In genomic region chr20:15656124-15656523, GRCh38 we compare ENCODE assay signal across 25 cellular contexts.
A peak's percentile ranks its signal among the peaks of the same experiment; 100 is the strongest.
DNase-seq lines count a peak whose midpoint lies in the region; ATAC-seq and TF ChIP-seq lines count a peak whose summit lies in the region.
"Had no signal": no experiment of that assay in that cellular context is flagged by ENCODE, and none has a peak within 500 bp of the region (broad histone marks: within the 10 kb centered on the region; RNA-seq: fewer than 3 reads in every experiment).

No MANE protein-coding gene starts in this region.

- TF ChIP-seq CTCF in osteoblast (IDR thresholded peaks at IDR 0.05; ENCODE audit: extremely low read depth, low read depth, low read length) (no peak), prostate gland (IDR thresholded peaks at IDR 0.05) (no peak)

- DNase-seq in GM03348 (ENCODE audit: low spot score), result peak; percentile 16
- peak in 1 of 2 experiments; percentile 59 for DNase-seq in SJSA1 (ENCODE audit: low read depth in 1 of 2, low spot score in 2 of 2)
- DNase-seq in dedifferentiated amniotic fluid mesenchymal stem cell (ENCODE audit: extremely low spot score), result peak; percentile 27
- DNase-seq in osteoblast (ENCODE audit: insufficient read length, low spot score, missing footprints), result no peak
- no peak for DNase-seq in head of caudate nucleus
- DNase-seq in prostate gland (ENCODE audit: low spot score), result no peak
- no peak for DNase-seq in hepatic stellate cell (ENCODE audit: low spot score)
- DNase-seq: activated gamma-delta T cell; activated naive CD8-positive, alpha-beta T cell treated with anti-CD3 and anti-CD28 coated beads for 36 hours; activated T-cell treated with anti-CD3 and anti-CD28 coated beads, Interleukin-2, amount 50 U/mL, for 24 hours; central memory CD4-positive, alpha-beta T cell; COR-L47; dermis blood vessel endothelial cell; DMS53; esophagus squamous epithelium; heart right ventricle; NCI-H1048; NCI-H82; stimulated activated naive B cell treated with anti-CD40 and anti-IgM and Interleukin-4, amounts not matched to agents 10 μg/mL and 1 μg/mL and 100 μg/mL, for 72 hours; upper lobe of left lung had no signal

- WGBS in prostate gland, result 26% methylated on average over 2 of the region's 2 CpGs

- H3K36me3 ChIP-seq in SJSA1 (no peaks in the 10 kb centered on the region), osteoblast (ENCODE audit: insufficient read depth, low read length) (no peaks in the 10 kb centered on the region), prostate gland (no peaks in the 10 kb centered on the region)
- H3K36me3 ChIP-seq: ascending aorta, BLaER1, esophagus squamous epithelium, heart right ventricle, neutrophil, upper lobe of left lung had no signal

- peak overlapping the region; percentile 23 for H3K4me2 ChIP-seq in osteoblast (ENCODE audit: insufficient read depth, low read length)
- H3K4me2 ChIP-seq: BLaER1 had no signal

- H2AFZ ChIP-seq in osteoblast (ENCODE audit: low read length), result peak overlapping the region; percentile 24

- TF ChIP-seq POLR2A in prostate gland (IDR thresholded peaks at IDR 0.05), result no peak

- H3K4me1 ChIP-seq in SJSA1 (replicated peaks) (peaks cover 36% of the 10 kb centered on the region), osteoblast (ENCODE audit: insufficient read depth, low read length) (peaks cover 14% of the 10 kb centered on the region), prostate gland (replicated peaks) (no peaks in the 10 kb centered on the region)
- H3K4me1 ChIP-seq: ascending aorta, BLaER1, esophagus squamous epithelium, foreskin keratinocyte, heart right ventricle, upper lobe of left lung had no signal

- H3K27ac ChIP-seq in SJSA1 (peak overlapping the region; percentile 59), osteoblast (ENCODE audit: low read depth, low read length) (peak overlapping the region; percentile 18), prostate gland (no peak overlapping the region)
- H3K27ac ChIP-seq: ascending aorta, BLaER1, esophagus squamous epithelium, foreskin keratinocyte, heart right ventricle, neutrophil, upper lobe of left lung had no signal

- intact Hi-C loops in head of caudate nucleus (cut with DNase I) (no loop called here), prostate gland (cut with DNase I) (loop anchor here (10.0 kb wide), 1 partner anchor 1321 kb away; the partner anchor contains the start of gene FLRT3)

- H3K79me2 ChIP-seq in osteoblast (ENCODE audit: insufficient read depth, low read length), result no peaks in the 10 kb centered on the region

- no peaks in the 10 kb centered on the region for H3K27me3 ChIP-seq in SJSA1 (replicated peaks)
- no peaks in the 10 kb centered on the region for H3K27me3 ChIP-seq in osteoblast (ENCODE audit: insufficient read depth, low read length)
- H3K27me3 ChIP-seq in prostate gland (replicated peaks; ENCODE audit: insufficient read depth), result no peaks in the 10 kb centered on the region
- H3K27me3 ChIP-seq: ascending aorta, BLaER1, esophagus squamous epithelium, foreskin keratinocyte, heart right ventricle, neutrophil, upper lobe of left lung had no signal

- H4K20me1 ChIP-seq in osteoblast (ENCODE audit: insufficient read depth, low read length), result no peaks in the 10 kb centered on the region
- H4K20me1 ChIP-seq: BLaER1 had no signal

- ATAC-seq in HG03159 (IDR thresholded peaks at IDR 0.05; ENCODE audit: unreplicated experiment), result no peak
- ATAC-seq: foreskin keratinocyte; heart right ventricle; stimulated activated naive B cell treated with anti-CD40 and anti-IgM and Interleukin-4, amounts not matched to agents 10 μg/mL and 1 μg/mL and 100 μg/mL, for 72 hours had no signal

- H3K9me3 ChIP-seq in SJSA1 (replicated peaks) (no peaks in the 10 kb centered on the region), osteoblast (ENCODE audit: low read depth, low read length) (no peaks in the 10 kb centered on the region), prostate gland (no peaks in the 10 kb centered on the region)
- H3K9me3 ChIP-seq: ascending aorta, BLaER1, esophagus squamous epithelium, heart right ventricle, neutrophil, upper lobe of left lung had no signal

- no peak overlapping the region for H3K4me3 ChIP-seq in SJSA1
- H3K4me3 ChIP-seq in osteoblast (ENCODE audit: insufficient read depth, low read length), result no peak overlapping the region
- no peak overlapping the region for H3K4me3 ChIP-seq in prostate gland
- H3K4me3 ChIP-seq: ascending aorta, BLaER1, esophagus squamous epithelium, heart right ventricle, upper lobe of left lung had no signal

Comparison
In these comparisons a context has a peak if more than half of its experiments do, and no peak if none do; other contexts are left out.
1. DNase-seq: peak in GM03348 (single experiment) and dedifferentiated amniotic fluid mesenchymal stem cell (single experiment); none in osteoblast (single experiment), head of caudate nucleus (0 of 42), prostate gland (single experiment) and hepatic stellate cell (single experiment).
2. H3K27ac ChIP-seq: peak in SJSA1 (single experiment) and osteoblast (single experiment); none in prostate gland (0 of 2).